Comparison of ENCODE assay signal across 1 cellular context in the genomic region with DNA sequence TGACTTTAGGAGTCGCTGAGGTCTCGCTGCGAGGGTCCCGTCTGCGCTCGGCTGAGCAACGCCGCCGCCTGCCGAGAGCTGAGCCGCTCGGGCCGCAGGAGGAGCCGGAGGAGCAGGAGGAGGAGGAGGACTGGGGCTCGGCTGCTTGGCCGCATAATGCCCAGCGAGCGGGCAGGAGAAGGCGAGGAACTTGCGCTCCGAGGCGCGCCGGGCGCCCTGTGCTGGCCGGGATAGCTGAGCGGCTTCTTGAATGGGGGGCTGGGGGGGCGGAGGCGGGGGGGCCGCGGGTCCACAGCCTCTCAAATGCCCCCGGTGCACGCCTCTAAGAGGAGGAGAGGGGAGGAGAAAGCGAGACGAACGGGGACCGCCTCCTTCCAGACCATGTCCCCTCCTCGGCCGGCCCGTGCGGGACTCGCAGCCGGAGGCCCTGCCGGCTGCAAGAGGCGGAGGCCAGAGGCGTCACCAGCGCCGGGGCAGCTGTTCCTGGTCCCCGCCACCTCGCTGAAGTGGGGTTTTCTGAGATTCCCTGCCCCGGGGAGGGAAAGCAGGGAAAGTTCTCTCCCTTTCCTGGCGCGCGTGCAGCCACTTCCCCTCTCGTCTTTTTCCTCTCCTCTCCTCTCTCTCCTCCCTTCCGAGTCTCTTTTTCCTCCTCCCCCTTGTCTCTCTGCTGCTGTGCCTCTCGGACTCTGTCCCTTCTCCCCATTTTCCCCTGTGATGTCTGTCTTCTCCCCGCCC.
A peak's percentile ranks its signal among the peaks of the same experiment; 100 is the strongest.
TF ChIP-seq lines count a peak whose summit lies in the region.

A gene with protein sequence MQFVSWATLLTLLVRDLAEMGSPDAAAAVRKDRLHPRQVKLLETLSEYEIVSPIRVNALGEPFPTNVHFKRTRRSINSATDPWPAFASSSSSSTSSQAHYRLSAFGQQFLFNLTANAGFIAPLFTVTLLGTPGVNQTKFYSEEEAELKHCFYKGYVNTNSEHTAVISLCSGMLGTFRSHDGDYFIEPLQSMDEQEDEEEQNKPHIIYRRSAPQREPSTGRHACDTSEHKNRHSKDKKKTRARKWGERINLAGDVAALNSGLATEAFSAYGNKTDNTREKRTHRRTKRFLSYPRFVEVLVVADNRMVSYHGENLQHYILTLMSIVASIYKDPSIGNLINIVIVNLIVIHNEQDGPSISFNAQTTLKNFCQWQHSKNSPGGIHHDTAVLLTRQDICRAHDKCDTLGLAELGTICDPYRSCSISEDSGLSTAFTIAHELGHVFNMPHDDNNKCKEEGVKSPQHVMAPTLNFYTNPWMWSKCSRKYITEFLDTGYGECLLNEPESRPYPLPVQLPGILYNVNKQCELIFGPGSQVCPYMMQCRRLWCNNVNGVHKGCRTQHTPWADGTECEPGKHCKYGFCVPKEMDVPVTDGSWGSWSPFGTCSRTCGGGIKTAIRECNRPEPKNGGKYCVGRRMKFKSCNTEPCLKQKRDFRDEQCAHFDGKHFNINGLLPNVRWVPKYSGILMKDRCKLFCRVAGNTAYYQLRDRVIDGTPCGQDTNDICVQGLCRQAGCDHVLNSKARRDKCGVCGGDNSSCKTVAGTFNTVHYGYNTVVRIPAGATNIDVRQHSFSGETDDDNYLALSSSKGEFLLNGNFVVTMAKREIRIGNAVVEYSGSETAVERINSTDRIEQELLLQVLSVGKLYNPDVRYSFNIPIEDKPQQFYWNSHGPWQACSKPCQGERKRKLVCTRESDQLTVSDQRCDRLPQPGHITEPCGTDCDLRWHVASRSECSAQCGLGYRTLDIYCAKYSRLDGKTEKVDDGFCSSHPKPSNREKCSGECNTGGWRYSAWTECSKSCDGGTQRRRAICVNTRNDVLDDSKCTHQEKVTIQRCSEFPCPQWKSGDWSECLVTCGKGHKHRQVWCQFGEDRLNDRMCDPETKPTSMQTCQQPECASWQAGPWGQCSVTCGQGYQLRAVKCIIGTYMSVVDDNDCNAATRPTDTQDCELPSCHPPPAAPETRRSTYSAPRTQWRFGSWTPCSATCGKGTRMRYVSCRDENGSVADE (N-terminal part only) (minus strand): TSS at position 220 of the 735 bp plus-strand sequence. CDS start 343 bp downstream, outside the sequence.

TF ChIP-seq in HEK293, 187 proteins besides CTCF, POLR2A, EP300 and RAD21 (continued from another document):
- TF ChIP-seq, protein P1, sequence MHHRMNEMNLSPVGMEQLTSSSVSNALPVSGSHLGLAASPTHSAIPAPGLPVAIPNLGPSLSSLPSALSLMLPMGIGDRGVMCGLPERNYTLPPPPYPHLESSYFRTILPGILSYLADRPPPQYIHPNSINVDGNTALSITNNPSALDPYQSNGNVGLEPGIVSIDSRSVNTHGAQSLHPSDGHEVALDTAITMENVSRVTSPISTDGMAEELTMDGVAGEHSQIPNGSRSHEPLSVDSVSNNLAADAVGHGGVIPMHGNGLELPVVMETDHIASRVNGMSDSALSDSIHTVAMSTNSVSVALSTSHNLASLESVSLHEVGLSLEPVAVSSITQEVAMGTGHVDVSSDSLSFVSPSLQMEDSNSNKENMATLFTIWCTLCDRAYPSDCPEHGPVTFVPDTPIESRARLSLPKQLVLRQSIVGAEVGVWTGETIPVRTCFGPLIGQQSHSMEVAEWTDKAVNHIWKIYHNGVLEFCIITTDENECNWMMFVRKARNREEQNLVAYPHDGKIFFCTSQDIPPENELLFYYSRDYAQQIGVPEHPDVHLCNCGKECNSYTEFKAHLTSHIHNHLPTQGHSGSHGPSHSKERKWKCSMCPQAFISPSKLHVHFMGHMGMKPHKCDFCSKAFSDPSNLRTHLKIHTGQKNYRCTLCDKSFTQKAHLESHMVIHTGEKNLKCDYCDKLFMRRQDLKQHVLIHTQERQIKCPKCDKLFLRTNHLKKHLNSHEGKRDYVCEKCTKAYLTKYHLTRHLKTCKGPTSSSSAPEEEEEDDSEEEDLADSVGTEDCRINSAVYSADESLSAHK (tag by site-specific recombination; IDR thresholded peaks at IDR 0.05), result no peak; the same call in 1 of the 2 replicates
- TF ChIP-seq ZNF24 (tag by site-specific recombination; IDR thresholded peaks at IDR 0.05), result peak; percentile 63; the same call in 1 of the 2 replicates
- TF ChIP-seq EGR2 (tag by site-specific recombination; IDR thresholded peaks at IDR 0.05; ENCODE audit: low read depth), result no peak
- TF ChIP-seq, protein P2, sequence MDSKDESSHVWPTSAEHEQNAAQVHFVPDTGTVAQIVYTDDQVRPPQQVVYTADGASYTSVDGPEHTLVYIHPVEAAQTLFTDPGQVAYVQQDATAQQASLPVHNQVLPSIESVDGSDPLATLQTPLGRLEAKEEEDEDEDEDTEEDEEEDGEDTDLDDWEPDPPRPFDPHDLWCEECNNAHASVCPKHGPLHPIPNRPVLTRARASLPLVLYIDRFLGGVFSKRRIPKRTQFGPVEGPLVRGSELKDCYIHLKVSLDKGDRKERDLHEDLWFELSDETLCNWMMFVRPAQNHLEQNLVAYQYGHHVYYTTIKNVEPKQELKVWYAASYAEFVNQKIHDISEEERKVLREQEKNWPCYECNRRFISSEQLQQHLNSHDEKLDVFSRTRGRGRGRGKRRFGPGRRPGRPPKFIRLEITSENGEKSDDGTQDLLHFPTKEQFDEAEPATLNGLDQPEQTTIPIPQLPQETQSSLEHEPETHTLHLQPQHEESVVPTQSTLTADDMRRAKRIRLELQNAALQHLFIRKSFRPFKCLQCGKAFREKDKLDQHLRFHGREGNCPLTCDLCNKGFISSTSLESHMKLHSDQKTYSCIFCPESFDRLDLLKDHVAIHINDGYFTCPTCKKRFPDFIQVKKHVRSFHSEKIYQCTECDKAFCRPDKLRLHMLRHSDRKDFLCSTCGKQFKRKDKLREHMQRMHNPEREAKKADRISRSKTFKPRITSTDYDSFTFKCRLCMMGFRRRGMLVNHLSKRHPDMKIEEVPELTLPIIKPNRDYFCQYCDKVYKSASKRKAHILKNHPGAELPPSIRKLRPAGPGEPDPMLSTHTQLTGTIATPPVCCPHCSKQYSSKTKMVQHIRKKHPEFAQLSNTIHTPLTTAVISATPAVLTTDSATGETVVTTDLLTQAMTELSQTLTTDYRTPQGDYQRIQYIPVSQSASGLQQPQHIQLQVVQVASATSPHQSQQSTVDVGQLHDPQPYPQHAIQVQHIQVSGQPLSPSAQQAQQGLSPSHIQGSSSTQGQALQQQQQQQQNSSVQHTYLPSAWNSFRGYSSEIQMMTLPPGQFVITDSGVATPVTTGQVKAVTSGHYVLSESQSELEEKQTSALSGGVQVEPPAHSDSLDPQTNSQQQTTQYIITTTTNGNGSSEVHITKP (tag by site-specific recombination; IDR thresholded peaks at IDR 0.05), result peak; percentile 81
- peak; percentile 44; the same call in 1 of the 2 replicates for TF ChIP-seq WT1 (tag by site-specific recombination; IDR thresholded peaks at IDR 0.05)
- peak; percentile 29; the same call in 1 of the 2 replicates for TF ChIP-seq ZXDB (tag by site-specific recombination; IDR thresholded peaks at IDR 0.05)
- no peak for TF ChIP-seq ZNF548 (tag by site-specific recombination; IDR thresholded peaks at IDR 0.05)
- TF ChIP-seq ZNF777 (tag by site-specific recombination; IDR thresholded peaks at IDR 0.05; ENCODE audit: borderline replicate concordance), result peak; percentile 21; the same call in 1 of the 2 replicates
- TF ChIP-seq ZNF121 (tag by site-specific recombination; IDR thresholded peaks at IDR 0.05), result peak; percentile 87
- no peak for TF ChIP-seq ZNF660 (tag by site-specific recombination; IDR thresholded peaks at IDR 0.05)
- TF ChIP-seq ZNF658 (tag by site-specific recombination; IDR thresholded peaks at IDR 0.05), result no peak
- peak; percentile 91 for TF ChIP-seq ZNF341 (tag by site-specific recombination; IDR thresholded peaks at IDR 0.05; ENCODE audit: low read depth)
- peak; percentile 91 for TF ChIP-seq ZNF366 (tag by site-specific recombination; conservative IDR thresholded peaks at IDR 0.05)
- TF ChIP-seq, protein P3, sequence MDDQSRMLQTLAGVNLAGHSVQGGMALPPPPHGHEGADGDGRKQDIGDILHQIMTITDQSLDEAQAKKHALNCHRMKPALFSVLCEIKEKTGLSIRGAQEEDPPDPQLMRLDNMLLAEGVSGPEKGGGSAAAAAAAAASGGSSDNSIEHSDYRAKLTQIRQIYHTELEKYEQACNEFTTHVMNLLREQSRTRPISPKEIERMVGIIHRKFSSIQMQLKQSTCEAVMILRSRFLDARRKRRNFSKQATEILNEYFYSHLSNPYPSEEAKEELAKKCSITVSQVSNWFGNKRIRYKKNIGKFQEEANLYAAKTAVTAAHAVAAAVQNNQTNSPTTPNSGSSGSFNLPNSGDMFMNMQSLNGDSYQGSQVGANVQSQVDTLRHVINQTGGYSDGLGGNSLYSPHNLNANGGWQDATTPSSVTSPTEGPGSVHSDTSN (CRISPR knock-in tag; IDR thresholded peaks at IDR 0.05), result no peak
- TF ChIP-seq ZNF274 (IDR thresholded peaks at IDR 0.05; ENCODE audit: low read length), result no peak
- no peak for TF ChIP-seq ZNF274 (tag by site-specific recombination; IDR thresholded peaks at IDR 0.05; ENCODE audit: borderline replicate concordance)
- no peak for TF ChIP-seq ZFP3 (tag by site-specific recombination; IDR thresholded peaks at IDR 0.05; ENCODE audit: low read depth)
- peak; percentile 69 for TF ChIP-seq SP3 (tag by site-specific recombination; IDR thresholded peaks at IDR 0.05)
- TF ChIP-seq ZNF555 (tag by site-specific recombination; conservative IDR thresholded peaks at IDR 0.05), result no peak
- TF ChIP-seq, protein P4, sequence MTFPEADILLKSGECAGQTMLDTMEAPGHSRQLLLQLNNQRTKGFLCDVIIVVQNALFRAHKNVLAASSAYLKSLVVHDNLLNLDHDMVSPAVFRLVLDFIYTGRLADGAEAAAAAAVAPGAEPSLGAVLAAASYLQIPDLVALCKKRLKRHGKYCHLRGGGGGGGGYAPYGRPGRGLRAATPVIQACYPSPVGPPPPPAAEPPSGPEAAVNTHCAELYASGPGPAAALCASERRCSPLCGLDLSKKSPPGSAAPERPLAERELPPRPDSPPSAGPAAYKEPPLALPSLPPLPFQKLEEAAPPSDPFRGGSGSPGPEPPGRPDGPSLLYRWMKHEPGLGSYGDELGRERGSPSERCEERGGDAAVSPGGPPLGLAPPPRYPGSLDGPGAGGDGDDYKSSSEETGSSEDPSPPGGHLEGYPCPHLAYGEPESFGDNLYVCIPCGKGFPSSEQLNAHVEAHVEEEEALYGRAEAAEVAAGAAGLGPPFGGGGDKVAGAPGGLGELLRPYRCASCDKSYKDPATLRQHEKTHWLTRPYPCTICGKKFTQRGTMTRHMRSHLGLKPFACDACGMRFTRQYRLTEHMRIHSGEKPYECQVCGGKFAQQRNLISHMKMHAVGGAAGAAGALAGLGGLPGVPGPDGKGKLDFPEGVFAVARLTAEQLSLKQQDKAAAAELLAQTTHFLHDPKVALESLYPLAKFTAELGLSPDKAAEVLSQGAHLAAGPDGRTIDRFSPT (tag by site-specific recombination; IDR thresholded peaks at IDR 0.05), result no peak
- TF ChIP-seq SP7 (tag by site-specific recombination; IDR thresholded peaks at IDR 0.05), result peak; percentile 46; the same call in 1 of the 2 replicates
- no peak for TF ChIP-seq ZNF426 (tag by site-specific recombination; IDR thresholded peaks at IDR 0.05)
- 0 out of 2 replicates have a peak, but pooled peaks have one; percentile 23 for TF ChIP-seq ZNF133 (tag by site-specific recombination; IDR thresholded peaks at IDR 0.05)
- TF ChIP-seq, protein P5, sequence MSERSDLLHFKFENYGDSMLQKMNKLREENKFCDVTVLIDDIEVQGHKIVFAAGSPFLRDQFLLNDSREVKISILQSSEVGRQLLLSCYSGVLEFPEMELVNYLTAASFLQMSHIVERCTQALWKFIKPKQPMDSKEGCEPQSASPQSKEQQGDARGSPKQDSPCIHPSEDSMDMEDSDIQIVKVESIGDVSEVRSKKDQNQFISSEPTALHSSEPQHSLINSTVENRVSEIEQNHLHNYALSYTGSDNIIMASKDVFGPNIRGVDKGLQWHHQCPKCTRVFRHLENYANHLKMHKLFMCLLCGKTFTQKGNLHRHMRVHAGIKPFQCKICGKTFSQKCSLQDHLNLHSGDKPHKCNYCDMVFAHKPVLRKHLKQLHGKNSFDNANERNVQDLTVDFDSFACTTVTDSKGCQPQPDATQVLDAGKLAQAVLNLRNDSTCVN (tag by site-specific recombination; optimal IDR thresholded peaks at IDR 0.05), result peak; percentile 69
- no peak for TF ChIP-seq IKZF3 (tag by site-specific recombination; IDR thresholded peaks at IDR 0.05)
- TF ChIP-seq YY2 (tag by site-specific recombination; IDR thresholded peaks at IDR 0.05), result no peak
- peak; percentile 18; the same call in 1 of the 2 replicates for TF ChIP-seq KLF16 (tag by site-specific recombination; IDR thresholded peaks at IDR 0.05)
- no peak for TF ChIP-seq ZBTB21 (tag by site-specific recombination; IDR thresholded peaks at IDR 0.05)
- TF ChIP-seq ZNF843 (tag by site-specific recombination; IDR thresholded peaks at IDR 0.05), result no peak
- TF ChIP-seq ZNF792 (tag by site-specific recombination; IDR thresholded peaks at IDR 0.05), result no peak
- TF ChIP-seq ZNF707 (tag by site-specific recombination; IDR thresholded peaks at IDR 0.05), result no peak
- peak; percentile 27; the same call in 1 of the 2 replicates for TF ChIP-seq MZF1 (tag by site-specific recombination; IDR thresholded peaks at IDR 0.05; ENCODE audit: borderline replicate concordance)
- TF ChIP-seq ZSCAN30 (tag by site-specific recombination; IDR thresholded peaks at IDR 0.05), result 0 out of 2 replicates have a peak, but pooled peaks have one; percentile 12
- TF ChIP-seq, protein P6, sequence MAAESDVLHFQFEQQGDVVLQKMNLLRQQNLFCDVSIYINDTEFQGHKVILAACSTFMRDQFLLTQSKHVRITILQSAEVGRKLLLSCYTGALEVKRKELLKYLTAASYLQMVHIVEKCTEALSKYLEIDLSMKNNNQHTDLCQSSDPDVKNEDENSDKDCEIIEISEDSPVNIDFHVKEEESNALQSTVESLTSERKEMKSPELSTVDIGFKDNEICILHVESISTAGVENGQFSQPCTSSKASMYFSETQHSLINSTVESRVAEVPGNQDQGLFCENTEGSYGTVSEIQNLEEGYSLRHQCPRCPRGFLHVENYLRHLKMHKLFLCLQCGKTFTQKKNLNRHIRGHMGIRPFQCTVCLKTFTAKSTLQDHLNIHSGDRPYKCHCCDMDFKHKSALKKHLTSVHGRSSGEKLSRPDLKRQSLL (tag by site-specific recombination; IDR thresholded peaks at IDR 0.05), result no peak
- no peak for TF ChIP-seq GLIS1 (tag by site-specific recombination; IDR thresholded peaks at IDR 0.05)
- no peak for TF ChIP-seq ZNF221 (tag by site-specific recombination; IDR thresholded peaks at IDR 0.05; ENCODE audit: borderline replicate concordance)
